In genomic region chr21:45421846-45422775, GRCh38 we compare ENCODE assay signal across 12 cellular contexts. TPM values are rescaled to one million over a fixed set of nuclear protein-coding genes. Genes with fewer than 3 reads are reported as not detected.
DNase-seq lines count a peak whose midpoint lies in the region; ATAC-seq and TF ChIP-seq lines count a peak whose summit lies in the region.
"Had no signal": no experiment of that assay in that cellular context is flagged by ENCODE, and none has a peak within 500 bp of the region (broad histone marks: within the 10 kb centered on the region; RNA-seq: fewer than 3 reads in every experiment).

No MANE protein-coding gene starts in this region.

- H3K27ac Mint-ChIP-seq in stimulated activated naive CD8-positive, alpha-beta T cell treated with anti-CD3 and anti-CD28 coated beads, Interleukin-15, Interleukin-2, amounts not matched to agents 100 ng/mL and 50 ng/mL, for 24 hours, result peak overlapping the region; percentile 4
- no peak overlapping the region for H3K27ac Mint-ChIP-seq in stimulated activated naive CD8-positive, alpha-beta T cell treated with anti-CD3 and anti-CD28 coated beads, Interleukin-15, amount 100 ng/mL, for 72 hours
- peak overlapping the region; percentile 81 to 90 (median 85) for H3K27ac Mint-ChIP-seq in nephron
- H3K27ac Mint-ChIP-seq: effector memory CD8-positive, alpha-beta T cell had no signal

- no peaks in the 10 kb centered on the region for H3K36me3 Mint-ChIP-seq in stimulated activated naive CD8-positive, alpha-beta T cell treated with anti-CD3 and anti-CD28 coated beads, Interleukin-15, Interleukin-2, amounts not matched to agents 100 ng/mL and 50 ng/mL, for 24 hours (ENCODE audit: low read depth)
- no peaks in the 10 kb centered on the region for H3K36me3 Mint-ChIP-seq in nephron (ENCODE audit: low read depth)

- no peak for DNase-seq in stimulated activated naive CD8-positive, alpha-beta T cell treated with anti-CD3 and anti-CD28 coated beads, Interleukin-15, amount 100 ng/mL, for 72 hours
- peak; percentile 60 for DNase-seq in cardiac septum (ENCODE audit: low spot score)
- DNase-seq in cerebellum (ENCODE audit: low spot score), result no peak
- DNase-seq in iPS-NIHi11 (ENCODE audit: low spot score), result no peak
- no peak for DNase-seq in Ammon's horn (ENCODE audit: low spot score)
- DNase-seq in DMS53 treated with DMSO at 0.1 percent for 48 hours (lab: John Stamatoyannopoulos, UW; ENCODE audit: unreplicated experiment), result no peak
- DNase-seq: activated naive CD4-positive, alpha-beta T cell treated with Interleukin-2 at 50 U/mL for 16 hours; effector memory CD8-positive, alpha-beta T cell; NCI-H1930; SW 1271 had no signal

- H3K27me3 Mint-ChIP-seq in stimulated activated naive CD8-positive, alpha-beta T cell treated with anti-CD3 and anti-CD28 coated beads, Interleukin-15, Interleukin-2, amounts not matched to agents 100 ng/mL and 50 ng/mL, for 24 hours, result no peaks in the 10 kb centered on the region
- no peaks in the 10 kb centered on the region for H3K27me3 Mint-ChIP-seq in stimulated activated naive CD8-positive, alpha-beta T cell treated with anti-CD3 and anti-CD28 coated beads, Interleukin-15, amount 100 ng/mL, for 72 hours
- no peaks in the 10 kb centered on the region for H3K27me3 Mint-ChIP-seq in nephron (ENCODE audit: low read depth)

- no peak for TF ChIP-seq CTCF in nephron (IDR thresholded peaks at IDR 0.05; ENCODE audit: unreplicated experiment in 3 of 3)

- intact Hi-C loops in cardiac septum (cut with DNase I), result no loop called here

- ATAC-seq in stimulated activated naive CD8-positive, alpha-beta T cell treated with anti-CD3 and anti-CD28 coated beads, Interleukin-15, amount 100 ng/mL, for 72 hours, result no peak
- ATAC-seq: effector memory CD8-positive, alpha-beta T cell had no signal

- H3K4me3 Mint-ChIP-seq in stimulated activated naive CD8-positive, alpha-beta T cell treated with anti-CD3 and anti-CD28 coated beads, Interleukin-15, Interleukin-2, amounts not matched to agents 100 ng/mL and 50 ng/mL, for 24 hours, result no peak overlapping the region
- H3K4me3 Mint-ChIP-seq in stimulated activated naive CD8-positive, alpha-beta T cell treated with anti-CD3 and anti-CD28 coated beads, Interleukin-15, amount 100 ng/mL, for 72 hours, result no peak overlapping the region
- peak overlapping the region in 1 of 3 experiments; percentile 27 for H3K4me3 Mint-ChIP-seq in nephron
- H3K4me3 Mint-ChIP-seq: effector memory CD8-positive, alpha-beta T cell had no signal

- H3K4me1 Mint-ChIP-seq in stimulated activated naive CD8-positive, alpha-beta T cell treated with anti-CD3 and anti-CD28 coated beads, Interleukin-15, Interleukin-2, amounts not matched to agents 100 ng/mL and 50 ng/mL, for 24 hours (ENCODE audit: low read depth), result no peaks in the 10 kb centered on the region
- H3K4me1 Mint-ChIP-seq in stimulated activated naive CD8-positive, alpha-beta T cell treated with anti-CD3 and anti-CD28 coated beads, Interleukin-15, amount 100 ng/mL, for 72 hours, result no peaks in the 10 kb centered on the region
- peaks cover 33% of the 10 kb centered on the region for H3K4me1 Mint-ChIP-seq in nephron

- H3K9me3 Mint-ChIP-seq in stimulated activated naive CD8-positive, alpha-beta T cell treated with anti-CD3 and anti-CD28 coated beads, Interleukin-15, Interleukin-2, amounts not matched to agents 100 ng/mL and 50 ng/mL, for 24 hours, result no peaks in the 10 kb centered on the region
- H3K9me3 Mint-ChIP-seq in stimulated activated naive CD8-positive, alpha-beta T cell treated with anti-CD3 and anti-CD28 coated beads, Interleukin-15, amount 100 ng/mL, for 72 hours, result no peaks in the 10 kb centered on the region
- H3K9me3 Mint-ChIP-seq in nephron, result no peaks in the 10 kb centered on the region
- H3K9me3 Mint-ChIP-seq: effector memory CD8-positive, alpha-beta T cell had no signal

RNA-seq across cellular contexts. Expression of gene COL18A1, which starts 17.1 kb away (rescaled TPM):
- 77.0 TPM for total RNA-seq in cardiac septum
- total RNA-seq in cerebellum, result 25.2 TPM

Comparison
In these comparisons a context has a peak if more than half of its experiments do, and no peak if none do; other contexts are left out.
1. H3K27ac Mint-ChIP-seq: peak in stimulated activated naive CD8-positive, alpha-beta T cell treated with anti-CD3 and anti-CD28 coated beads, Interleukin-15, Interleukin-2, amounts not matched to agents 100 ng/mL and 50 ng/mL, for 24 hours (single experiment) and nephron (3 of 3); none in stimulated activated naive CD8-positive, alpha-beta T cell treated with anti-CD3 and anti-CD28 coated beads, Interleukin-15, amount 100 ng/mL, for 72 hours (0 of 2).